ENCODE assay signal across 8 cellular contexts in the genomic region with DNA sequence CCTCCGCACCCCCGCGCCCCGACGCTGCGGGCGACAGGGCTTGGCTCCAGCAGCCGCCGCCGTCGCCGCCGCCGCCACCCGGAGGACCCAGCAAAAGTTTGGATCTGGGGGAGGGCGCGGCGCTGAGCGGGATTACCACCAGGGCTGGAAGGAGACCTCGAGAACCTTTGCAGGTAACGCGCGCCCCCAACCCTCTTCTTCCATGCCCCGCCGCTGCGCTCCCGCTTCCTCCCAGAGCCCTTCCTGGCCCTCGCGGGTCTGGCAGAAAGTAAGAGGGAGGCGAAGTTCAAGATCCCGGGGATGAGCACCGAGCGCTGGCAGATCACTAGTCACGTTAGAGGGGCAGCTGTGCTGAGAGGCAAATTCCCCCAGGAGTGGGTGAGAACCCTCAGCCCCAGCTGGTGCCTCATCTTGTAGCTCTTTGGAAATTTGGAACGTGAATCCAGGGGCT. TPM values are rescaled to one million over a fixed set of nuclear protein-coding genes. Genes with fewer than 3 reads are reported as not detected.
DNase-seq lines count a peak whose midpoint lies in the region; ATAC-seq and TF ChIP-seq lines count a peak whose summit lies in the region.

No MANE protein-coding gene starts in this region.

- H3K14ac ChIP-seq in trophoblast cell (ENCODE audit: low read length) = peak overlapping the region; percentile 86

- H3K9me3 Mint-ChIP-seq in activated CD8-positive, alpha-beta memory T cell treated with anti-CD3 and anti-CD28 coated beads, Interleukin-2, amount 10 ng/mL, durations not matched to agents 7 days and 5 days (ENCODE audit: low read depth) = no peaks in the 10 kb centered on the region

- peak overlapping the region; percentile 57 for H3K9ac ChIP-seq in trophoblast cell (ENCODE audit: low read length)

- H3K18ac ChIP-seq in trophoblast cell (ENCODE audit: low read length) = peak overlapping the region; percentile 76

- DNase-seq in ELR (ENCODE audit: low read depth) = peak; percentile 55
- no peak for DNase-seq in PC-9
- DNase-seq in glomerular visceral epithelial cell (ENCODE audit: extremely low spot score) = peak; percentile 33
- DNase-seq in trophoblast cell = no peak
- no peak for DNase-seq in activated CD8-positive, alpha-beta memory T cell treated with anti-CD3 and anti-CD28 coated beads, Interleukin-2, amount 10 ng/mL, durations not matched to agents 7 days and 5 days

- no peak overlapping the region for H3K4me3 Mint-ChIP-seq in activated CD8-positive, alpha-beta memory T cell treated with anti-CD3 and anti-CD28 coated beads, Interleukin-2, amount 10 ng/mL, durations not matched to agents 7 days and 5 days

- peaks cover 11% of the 10 kb centered on the region for H3K4me1 Mint-ChIP-seq in activated CD8-positive, alpha-beta memory T cell treated with anti-CD3 and anti-CD28 coated beads, Interleukin-2, amount 10 ng/mL, durations not matched to agents 7 days and 5 days

- no peak overlapping the region for H2BK120ac ChIP-seq in trophoblast cell (ENCODE audit: insufficient read depth, low read length, poor library complexity)

- no peak overlapping the region for H2BK12ac ChIP-seq in trophoblast cell (ENCODE audit: low read length)

- no peaks in the 10 kb centered on the region for H3K9me2 ChIP-seq in PC-9 (ENCODE audit: insufficient read depth)

- BruUV-seq in PC-9 (replicated peaks; lab: Mats Ljungman, UMichigan) = no TSS peak

- no peaks in the 10 kb centered on the region for H3K9me3 ChIP-seq in PC-9 (ENCODE audit: insufficient read depth, low read depth)
- H3K9me3 ChIP-seq in trophoblast cell (ENCODE audit: insufficient read depth, low read depth, low read length) = peaks cover 2% of the 10 kb centered on the region

- H2BK5ac ChIP-seq in trophoblast cell (ENCODE audit: low read depth, low read length, poor library complexity) = no peak overlapping the region

- H3K36me3 ChIP-seq in PC-9 (ENCODE audit: low read depth) (no peaks in the 10 kb centered on the region), trophoblast cell (ENCODE audit: control insufficient read depth in 1 of 2, insufficient read depth in 2 of 2, low read length in 2 of 2) (no peaks in the 10 kb centered on the region)

- H3K4ac ChIP-seq in trophoblast cell (ENCODE audit: low read depth, low read length) = peak overlapping the region; percentile 23

- no CpG with 5 or more reads among the region's 35 CpGs for WGBS in trophoblast cell (ENCODE audit: extremely low coverage, insufficient coverage, insufficient read length)

- no peak overlapping the region for H3K27ac Mint-ChIP-seq in activated CD8-positive, alpha-beta memory T cell treated with anti-CD3 and anti-CD28 coated beads, Interleukin-2, amount 10 ng/mL, durations not matched to agents 7 days and 5 days

- H3K4me3 ChIP-seq in PC-9 (peak overlapping the region; percentile 21; the same call in 1 of the 2 replicates), trophoblast cell (ENCODE audit: low read depth, low read length) (peak overlapping the region; percentile 89)

- H3K79me2 ChIP-seq in PC-9 (ENCODE audit: low read depth) = no peaks in the 10 kb centered on the region
- peaks cover 5% of the 10 kb centered on the region for H3K79me2 ChIP-seq in trophoblast cell (ENCODE audit: control insufficient read depth, insufficient read depth, low read length, poor library complexity)

- CTCF ChIA-PET in PC-9 (lab: Charles Lee) = no interaction called here
- CTCF ChIA-PET in activated CD8-positive, alpha-beta memory T cell treated with anti-CD3 and anti-CD28 coated beads, Interleukin-2, amount 10 ng/mL, durations not matched to agents 7 days and 5 days (lab: Charles Lee) = no interaction called here

- ATAC-seq in HG02623 (IDR thresholded peaks at IDR 0.05; ENCODE audit: unreplicated experiment) = no peak
- no peak for ATAC-seq in HG02885 (IDR thresholded peaks at IDR 0.05; ENCODE audit: poor library complexity, unreplicated experiment)
- no peak for ATAC-seq in GM18868 (IDR thresholded peaks at IDR 0.05; ENCODE audit: unreplicated experiment)
- ATAC-seq in activated CD8-positive, alpha-beta memory T cell treated with anti-CD3 and anti-CD28 coated beads, Interleukin-2, amount 10 ng/mL, durations not matched to agents 7 days and 5 days = no peak

- no peak overlapping the region for H3K23ac ChIP-seq in trophoblast cell (ENCODE audit: low read length)

- H2AK5ac ChIP-seq in trophoblast cell (ENCODE audit: low read length) = no peak overlapping the region

- H3K4me2 ChIP-seq in PC-9 (peak overlapping the region; percentile 66), trophoblast cell (ENCODE audit: low read length) (peak overlapping the region; percentile 82)

- TF ChIP-seq CTCF in PC-9 (conservative IDR thresholded peaks at IDR 0.05) = no peak

- H3K36me3 Mint-ChIP-seq in activated CD8-positive, alpha-beta memory T cell treated with anti-CD3 and anti-CD28 coated beads, Interleukin-2, amount 10 ng/mL, durations not matched to agents 7 days and 5 days = peaks cover 16% of the 10 kb centered on the region

- POLR2A ChIA-PET in PC-9 (lab: Charles Lee; ENCODE audit: unreplicated experiment) = no interaction called here

- no peak overlapping the region for H3K27ac ChIP-seq in PC-9
- no peak overlapping the region for H3K27ac ChIP-seq in trophoblast cell (ENCODE audit: low read depth, low read length)

- intact Hi-C loops in PC-9 (cut with micrococcal nuclease; ENCODE audit: unreplicated experiment) = loop anchor here (10.0 kb wide), 1 partner anchor 521 kb away; no protein-coding TSS in a partner anchor

- H4K91ac ChIP-seq in trophoblast cell (ENCODE audit: low read depth, low read length) = peak overlapping the region; percentile 19

- H4K8ac ChIP-seq in trophoblast cell (ENCODE audit: low read depth, low read length) = peak overlapping the region; percentile 62

- H4K12ac ChIP-seq in trophoblast cell (ENCODE audit: low read depth, low read length) = no peak overlapping the region

- H4K20me1 ChIP-seq in PC-9 (ENCODE audit: insufficient read depth) = no peaks in the 10 kb centered on the region

- H3K79me1 ChIP-seq in trophoblast cell (ENCODE audit: low read length) = peaks cover 12% of the 10 kb centered on the region

- H3K27me3 Mint-ChIP-seq in activated CD8-positive, alpha-beta memory T cell treated with anti-CD3 and anti-CD28 coated beads, Interleukin-2, amount 10 ng/mL, durations not matched to agents 7 days and 5 days = peaks cover 65% of the 10 kb centered on the region

- H3F3A ChIP-seq in PC-9 (ENCODE audit: insufficient read depth, low read depth) = no peaks in the 10 kb centered on the region

- H3K27me3 ChIP-seq in PC-9 (ENCODE audit: insufficient read depth, low read depth) (peaks cover 32% of the 10 kb centered on the region), trophoblast cell (ENCODE audit: insufficient read depth, low read length) (peaks cover 37% of the 10 kb centered on the region)

- H3K4me1 ChIP-seq in PC-9 (replicated peaks; ENCODE audit: insufficient read depth) (no peaks in the 10 kb centered on the region), trophoblast cell (ENCODE audit: control insufficient read depth in 1 of 2, insufficient read depth in 2 of 2, low read length in 2 of 2) (peaks cover 8 to 18% of the 10 kb centered on the region in 2 experiments)

- H2AFZ ChIP-seq in PC-9 = no peak overlapping the region; the same call in 1 of the 2 replicates
- H2AFZ ChIP-seq in trophoblast cell (ENCODE audit: insufficient read depth, low read length, poor library complexity) = peak overlapping the region; percentile 47

RNA-seq across cellular contexts. Expression of gene FLRT2, which starts 3.9 kb away (rescaled TPM):
- total RNA-seq in PC-9 (2021) = 2.1 and 2.2 TPM in 2 replicates
- 8.1 and 8.3 TPM in 2 replicates for polyA plus RNA-seq in trophoblast cell (2013)
- total RNA-seq in activated CD8-positive, alpha-beta memory T cell treated with anti-CD3 and anti-CD28 coated beads, Interleukin-2, amount 10 ng/mL, durations not matched to agents 7 days and 5 days = not detected

Comparison
In these comparisons a context has a peak if more than half of its experiments do, and no peak if none do; other contexts are left out.
1. DNase-seq: peak in ELR (single experiment) and glomerular visceral epithelial cell (single experiment); none in PC-9 (0 of 2), trophoblast cell (0 of 2) and activated CD8-positive, alpha-beta memory T cell treated with anti-CD3 and anti-CD28 coated beads, Interleukin-2, amount 10 ng/mL, durations not matched to agents 7 days and 5 days (single experiment).